In the genomic region with DNA sequence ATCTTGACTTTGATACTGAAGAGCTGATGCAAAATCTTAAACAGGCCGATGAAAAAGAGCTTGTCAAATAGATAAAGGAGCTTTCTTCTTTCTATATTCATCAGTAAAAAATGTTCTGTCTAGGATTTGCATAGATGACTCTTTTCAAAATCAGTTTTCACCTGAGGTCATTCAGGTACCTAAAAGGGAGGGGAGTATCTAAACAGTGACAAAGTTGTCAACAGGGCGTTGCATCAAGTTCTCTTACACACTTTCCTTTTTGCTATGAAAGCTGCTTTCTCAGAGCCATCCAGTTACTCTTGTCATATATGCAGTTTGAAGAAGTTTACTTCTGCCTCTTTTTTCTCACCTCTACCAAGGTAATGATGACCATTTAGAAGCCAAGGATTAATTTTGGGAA, we compare ENCODE assay signal across 11 cellular contexts.
DNase-seq lines count a peak whose midpoint lies in the region; ATAC-seq and TF ChIP-seq lines count a peak whose summit lies in the region.
"Had no signal": no experiment of that assay in that cellular context is flagged by ENCODE, and none has a peak within 500 bp of the region (broad histone marks: within the 10 kb centered on the region; RNA-seq: fewer than 3 reads in every experiment).

No MANE protein-coding gene starts in this region.

- no peak for TF ChIP-seq POLR2A in gastrocnemius medialis (IDR thresholded peaks at IDR 0.05)

- H3K79me2 ChIP-seq in OCI-LY3 (ENCODE audit: low read length) (peaks cover 38% of the 10 kb centered on the region), smooth muscle cell (ENCODE audit: low read depth) (peaks cover 55% of the 10 kb centered on the region)

- H3K36me3 Mint-ChIP-seq in activated T-cell treated with anti-CD3 and anti-CD28 coated beads, Interleukin-2, amount 50 U/mL, for 72 hours (ENCODE audit: insufficient read depth in 2 of 2) = peaks cover 1% of the 10 kb centered on the region in 2 donors

- H3K4me3 ChIP-seq in OCI-LY3 (ENCODE audit: low read length) (no peak overlapping the region), smooth muscle cell (no peak overlapping the region), gastrocnemius medialis (no peak overlapping the region)

- in situ Hi-C loops in gastrocnemius medialis (cut with MboI; ENCODE audit: low sequenced_read_pairs in 4 of 4) = no loop called here
- in situ Hi-C loops in GM13976 (cut with MboI; ENCODE audit: low sequenced_read_pairs, unreplicated experiment) = no loop called here

- H3K27me3 Mint-ChIP-seq in activated T-cell treated with anti-CD3 and anti-CD28 coated beads, Interleukin-2, amount 50 U/mL, for 72 hours (ENCODE audit: low read depth) = no peaks in the 10 kb centered on the region

- intact Hi-C loops in gastrocnemius medialis (cut with DNase I; ENCODE audit: low total_unique reads) = no loop called here

- H3K4me1 Mint-ChIP-seq in activated T-cell treated with anti-CD3 and anti-CD28 coated beads, Interleukin-2, amount 50 U/mL, for 72 hours (ENCODE audit: low read depth) = peaks cover 51% of the 10 kb centered on the region

- peak; percentile 70 to 81 for ATAC-seq in activated T-cell treated with anti-CD3 and anti-CD28 coated beads, Interleukin-2, amount 50 U/mL, for 72 hours (replicated peaks in 1 of 2)
- ATAC-seq in GM21576 (IDR thresholded peaks at IDR 0.05; ENCODE audit: unreplicated experiment) (peak; percentile 53), gastrocnemius medialis (no peak)

- H3F3A ChIP-seq in smooth muscle cell (ENCODE audit: low read depth) = peaks cover 14% of the 10 kb centered on the region

- no peaks in the 10 kb centered on the region for H3K9me3 ChIP-seq in OCI-LY3 (ENCODE audit: insufficient read depth, low read length)
- no peaks in the 10 kb centered on the region for H3K9me3 ChIP-seq in smooth muscle cell (replicated peaks; ENCODE audit: low read depth)
- H3K9me3 ChIP-seq in gastrocnemius medialis = no peaks in the 10 kb centered on the region

- H3K4me1 ChIP-seq in OCI-LY3 (ENCODE audit: low read length) (peaks cover 36% of the 10 kb centered on the region), smooth muscle cell (ENCODE audit: low read depth) (peaks cover 29% of the 10 kb centered on the region), gastrocnemius medialis (peaks cover 18 to 28% of the 10 kb centered on the region in 2 donors)

- H3K4me2 ChIP-seq in OCI-LY3 (ENCODE audit: low read length) (peak overlapping the region; percentile 29), smooth muscle cell (no peak overlapping the region)

- H3K9ac ChIP-seq in OCI-LY3 (ENCODE audit: low read length) = no peak overlapping the region
- H3K9ac ChIP-seq in smooth muscle cell (ENCODE audit: low read depth) = no peak overlapping the region

- H3K9me3 Mint-ChIP-seq in activated T-cell treated with anti-CD3 and anti-CD28 coated beads, Interleukin-2, amount 50 U/mL, for 72 hours = no peaks in the 10 kb centered on the region
- H3K9me3 Mint-ChIP-seq: neural crest cell had no signal

- H3K27me3 ChIP-seq in OCI-LY3 (ENCODE audit: low read depth, low read length) = peaks cover 15% of the 10 kb centered on the region
- H3K27me3 ChIP-seq in smooth muscle cell (ENCODE audit: low read depth) = no peaks in the 10 kb centered on the region
- H3K27me3 ChIP-seq in gastrocnemius medialis = no peaks in the 10 kb centered on the region

- H3K36me3 ChIP-seq in OCI-LY3 (replicated peaks; ENCODE audit: low read depth, low read length) (no peaks in the 10 kb centered on the region), smooth muscle cell (ENCODE audit: low read depth) (no peaks in the 10 kb centered on the region), gastrocnemius medialis (no peaks in the 10 kb centered on the region)

- TF ChIP-seq CTCF in OCI-LY3 (IDR thresholded peaks at IDR 0.05; ENCODE audit: low read depth, low read length) (no peak), smooth muscle cell (IDR thresholded peaks at IDR 0.05; ENCODE audit: borderline replicate concordance, insufficient read depth, poor library complexity, severe bottlenecking) (no peak), gastrocnemius medialis (IDR thresholded peaks at IDR 0.05 in 4 of 5, conservative IDR thresholded peaks at IDR 0.05 in 1 of 5) (no peak), GM13976 (IDR thresholded peaks at IDR 0.05; ENCODE audit: borderline replicate concordance, control extremely low read depth, extremely low read depth, insufficient read depth, missing control alignments) (no peak)

- no peak overlapping the region for H2AFZ ChIP-seq in OCI-LY3 (ENCODE audit: low read depth, low read length)
- H2AFZ ChIP-seq in smooth muscle cell (ENCODE audit: low read depth) = no peak overlapping the region

- peak overlapping the region; percentile 89 for H3K27ac Mint-ChIP-seq in activated T-cell treated with anti-CD3 and anti-CD28 coated beads, Interleukin-2, amount 50 U/mL, for 72 hours

- WGBS in smooth muscle cell (ENCODE audit: low lambda C conversion rate) = 71% methylated on average over 2 of the region's 2 CpGs

- peaks cover 49% of the 10 kb centered on the region for H4K20me1 ChIP-seq in OCI-LY3 (ENCODE audit: insufficient read depth, low read length)
- H4K20me1 ChIP-seq in smooth muscle cell (ENCODE audit: low read depth) = peaks cover 49% of the 10 kb centered on the region

- peak in 1 of 2 donors; percentile 16 for DNase-seq in activated T-cell treated with anti-CD3 and anti-CD28 coated beads, Interleukin-2, amount 50 U/mL, for 72 hours
- no peak for DNase-seq in activated T-cell treated with anti-CD3 and anti-CD28 coated beads, Interleukin-2, amount 50 U/mL, for 1 hour
- DNase-seq in smooth muscle cell (lab: John Stamatoyannopoulos, UW; ENCODE audit: unreplicated experiment) (no peak), gastrocnemius medialis (no peak), amygdala (lab: John Stamatoyannopoulos, UW) (no peak), GM13976 (ENCODE audit: low spot score) (no peak)
- DNase-seq: NCI-H2029; stimulated activated CD4-positive, alpha-beta T cell treated with anti-CD3 and anti-CD28 coated beads, Interleukin-12 subunit alpha, Interleukin-12 subunit beta, amount 100 ng/mL, for 4 hours had no signal

- H3K27ac ChIP-seq in OCI-LY3 (ENCODE audit: low read length) (no peak overlapping the region), smooth muscle cell (ENCODE audit: low read depth) (peak overlapping the region; percentile 44), gastrocnemius medialis (no peak overlapping the region)

- peak overlapping the region in 1 of 2 donors; percentile 78 for H3K4me3 Mint-ChIP-seq in activated T-cell treated with anti-CD3 and anti-CD28 coated beads, Interleukin-2, amount 50 U/mL, for 72 hours
- H3K4me3 Mint-ChIP-seq: neural crest cell had no signal

Comparison
In these comparisons a context has a peak if more than half of its experiments do, and no peak if none do; other contexts are left out.
1. ATAC-seq: peak in activated T-cell treated with anti-CD3 and anti-CD28 coated beads, Interleukin-2, amount 50 U/mL, for 72 hours (2 of 2) and GM21576 (single experiment); none in gastrocnemius medialis (0 of 2).